7 cellular contexts compared by ENCODE assay signal in genomic region chr22:24629069-24629468, GRCh38. TPM values are rescaled to one million over a fixed set of nuclear protein-coding genes. Genes with fewer than 3 reads are reported as not detected.
DNase-seq lines count a peak whose midpoint lies in the region; ATAC-seq, FAIRE-seq and TF ChIP-seq lines count a peak whose summit lies in the region.
"Not testable (repeated sequence)": the region's sequence is repeated elsewhere in the genome, so short reads cannot be mapped to it uniquely, and the experiment has no call there.

No MANE protein-coding gene starts in this region.

- H2BK15ac ChIP-seq in H1 (ENCODE audit: low read length): not testable (repeated sequence)

- not testable (repeated sequence) for H3K4ac ChIP-seq in H1 (replicated peaks; ENCODE audit: insufficient read length, low read depth, low read length)

- not testable (repeated sequence) for H3K56ac ChIP-seq in H1 (replicated peaks; ENCODE audit: insufficient read length, low read depth, low read length)

- H2BK20ac ChIP-seq in H1 (ENCODE audit: low read length): not testable (repeated sequence)

- not testable (repeated sequence) for H3K9me2 ChIP-seq in PC-9 (ENCODE audit: insufficient read depth)

- WGBS in H1 (ENCODE audit: extremely low coverage in 1 of 2, insufficient coverage in 1 of 2, insufficient read length in 1 of 2, insufficient replicate concordance in 2 of 2, low coverage in 1 of 2, low lambda C conversion rate in 2 of 2, missing lambda C conversion rate in 1 of 2), 2 experiments: 74% methylated on average over 8 of the region's 11 CpGs; no CpG with 5 or more reads in 1 of the 2 experiments
- 24 to 54% (median 28%) methylated on average over 7 to 9 of the region's 11 CpGs for WGBS in psoas muscle, 3 donors

- not testable (repeated sequence) for H3F3A ChIP-seq in PC-9 (ENCODE audit: insufficient read depth, low read depth)

- H4K5ac ChIP-seq in H1 (ENCODE audit: insufficient read length, low read depth, low read length): not testable (repeated sequence)

- not testable (repeated sequence) for H2AFZ ChIP-seq in PC-9; H1 (ENCODE audit: low read length)

- not testable (repeated sequence) for H4K91ac ChIP-seq in H1 (replicated peaks; ENCODE audit: insufficient read length, low read length)

- POLR2A ChIA-PET in PC-9 (lab: Charles Lee; ENCODE audit: unreplicated experiment); H1 (lab: Charles Lee; ENCODE audit: partially characterized antibody): not testable (repeated sequence)

- not testable (repeated sequence) for H2AK5ac ChIP-seq in H1 (ENCODE audit: low read depth, low read length)

- TF ChIP-seq CTCF in PC-9 (conservative IDR thresholded peaks at IDR 0.05) (peak; percentile 58), H1 (IDR thresholded peaks at IDR 0.05; ENCODE audit: control extremely low read depth in 1 of 3, insufficient read depth in 1 of 3, low read depth in 1 of 3, low read length in 3 of 3) (peak; percentile 43 to 55 (median 50)), psoas muscle (IDR thresholded peaks at IDR 0.05) (peak; percentile 26)
- not testable (repeated sequence) for TF ChIP-seq CTCF in kidney (IDR thresholded peaks at IDR 0.05; ENCODE audit: borderline replicate concordance, extremely low read depth, insufficient read depth)

- H4K20me1 ChIP-seq in PC-9 (ENCODE audit: insufficient read depth); H1 (replicated peaks in 1 of 2; ENCODE audit: control insufficient read depth in 1 of 2, insufficient read depth in 2 of 2, low read length in 2 of 2): not testable (repeated sequence)

- H3K36me3 ChIP-seq in PC-9 (ENCODE audit: low read depth); H1 (ENCODE audit: control insufficient read depth in 2 of 4, insufficient read depth in 4 of 4, low read length in 3 of 4); kidney (ENCODE audit: control insufficient read depth in 1 of 2, insufficient read depth in 2 of 2, low read length in 2 of 2); psoas muscle (ENCODE audit: insufficient read depth in 1 of 2, low read depth in 1 of 2): not testable (repeated sequence)

- not testable (repeated sequence) for H3K14ac ChIP-seq in H1 (ENCODE audit: insufficient read length)

- not testable (repeated sequence) for H3K23me2 ChIP-seq in H1 (ENCODE audit: low read depth, low read length)

- H4K8ac ChIP-seq in H1 (ENCODE audit: extremely low read depth, insufficient read depth, low read length): not testable (repeated sequence)

- H3K9ac ChIP-seq in H1 (replicated peaks in 1 of 4; ENCODE audit: extremely low read depth in 1 of 4, low read depth in 3 of 4, low read length in 3 of 4); kidney (ENCODE audit: low read length in 2 of 2): not testable (repeated sequence)

- ATAC-seq in psoas muscle: not testable (repeated sequence)

- H2BK120ac ChIP-seq in H1 (replicated peaks; ENCODE audit: low read depth, low read length): not testable (repeated sequence)

- not testable (repeated sequence) for FAIRE-seq in H1 (lab: Jason Lieb, UNC); kidney (lab: Jason Lieb, UNC)

- not testable (repeated sequence) for H3K4me1 ChIP-seq in PC-9 (replicated peaks; ENCODE audit: insufficient read depth); H1 (replicated peaks in 1 of 4; ENCODE audit: control insufficient read depth in 3 of 4, insufficient read depth in 4 of 4, low read length in 3 of 4); kidney (ENCODE audit: control insufficient read depth in 1 of 2, insufficient read depth in 1 of 2, low read depth in 1 of 2, low read length in 2 of 2); psoas muscle

- H3K27ac ChIP-seq in PC-9; H1 (ENCODE audit: low read depth, low read length); kidney (ENCODE audit: low read depth in 2 of 2, low read length in 2 of 2); psoas muscle: not testable (repeated sequence)

- not testable (repeated sequence) for H3K79me2 ChIP-seq in PC-9 (ENCODE audit: low read depth); H1 (ENCODE audit: control insufficient read depth in 1 of 2, insufficient read depth in 2 of 2, low read length in 2 of 2)

- H3K79me1 ChIP-seq in H1 (ENCODE audit: low read depth, low read length): not testable (repeated sequence)

- not testable (repeated sequence) for H3K23ac ChIP-seq in H1 (ENCODE audit: insufficient read length)

- H2BK5ac ChIP-seq in H1 (ENCODE audit: low read depth, low read length): not testable (repeated sequence)

- not testable (repeated sequence) for TF ChIP-seq EP300 in Ishikawa (IDR thresholded peaks at IDR 0.05; ENCODE audit: borderline replicate concordance); H1 (IDR thresholded peaks at IDR 0.05; ENCODE audit: borderline replicate concordance in 1 of 2, low read depth in 2 of 2, low read length in 2 of 2)

- not testable (repeated sequence) for TF ChIP-seq POLR2A in H1 (IDR thresholded peaks at IDR 0.05; ENCODE audit: control extremely low read depth in 1 of 2, low read depth in 2 of 2, low read length in 2 of 2)

- TF ChIP-seq RAD21 in Ishikawa (IDR thresholded peaks at IDR 0.05; ENCODE audit: low read depth) (peak; percentile 33), H1 (IDR thresholded peaks at IDR 0.05 in 1 of 2, conservative IDR thresholded peaks at IDR 0.05 in 1 of 2; ENCODE audit: low read depth in 2 of 2, low read length in 2 of 2) (peak; percentile 39 to 52)

- H3K27me3 ChIP-seq in PC-9 (ENCODE audit: insufficient read depth, low read depth); H1 (replicated peaks in 1 of 4; ENCODE audit: control insufficient read depth in 3 of 4, extremely low read depth in 1 of 4, insufficient read depth in 3 of 4, low read length in 3 of 4); psoas muscle (ENCODE audit: insufficient read depth in 3 of 3, low read length in 2 of 3): not testable (repeated sequence)

- BruUV-seq in PC-9 (replicated peaks; lab: Mats Ljungman, UMichigan): not testable (repeated sequence)

- H2BK12ac ChIP-seq in H1 (ENCODE audit: low read depth, low read length): not testable (repeated sequence)

- not testable (repeated sequence) for H3K9me3 ChIP-seq in PC-9 (ENCODE audit: insufficient read depth, low read depth); H1 (ENCODE audit: insufficient read depth in 2 of 2, low read depth in 1 of 2, low read length in 1 of 2); kidney (ENCODE audit: control insufficient read depth in 1 of 2, low read length in 2 of 2); psoas muscle

- DNase-seq in Daoy (ENCODE audit: low read depth) (peak; percentile 30), H1 (ENCODE audit: low read depth in 1 of 2, low spot score in 2 of 2) (peak in 1 of 2 experiments; percentile 81), kidney (peak; percentile 81), psoas muscle (peak; percentile 19 to 58)
- not testable (repeated sequence) for DNase-seq in PC-9
- peak; percentile 29 to 33 for DNase-seq in activated T-cell treated with anti-CD3 and anti-CD28 coated beads, Interleukin-2, amount 50 U/mL, for 48 hours

- H3K18ac ChIP-seq in H1 (ENCODE audit: extremely low read depth, low read length): not testable (repeated sequence)

- CTCF ChIA-PET in PC-9 (lab: Charles Lee): not testable (repeated sequence)
- CTCF ChIA-PET in H1 (lab: Charles Lee; ENCODE audit: partially characterized antibody): interaction anchor here (0.6 to 1.0 kb wide), 2 partner anchors 12 to 77 kb away, joined by 4 to 5 read pairs; no protein-coding TSS in a partner anchor

- H3K4me3 ChIP-seq in PC-9; H1 (ENCODE audit: extremely low read depth in 1 of 4, insufficient read depth in 2 of 4, low read depth in 3 of 4, low read length in 4 of 4); kidney (ENCODE audit: low read length in 2 of 2); psoas muscle: not testable (repeated sequence)

- H3K4me2 ChIP-seq in PC-9; H1 (ENCODE audit: insufficient read depth in 1 of 2, low read depth in 2 of 2, low read length in 2 of 2): not testable (repeated sequence)

- intact Hi-C loops in PC-9 (cut with micrococcal nuclease; ENCODE audit: unreplicated experiment); kidney (cut with DNase I); psoas muscle (cut with DNase I): not testable (repeated sequence)

RNA-seq across cellular contexts. Expression of gene GGT1, which starts 26.1 kb away (rescaled TPM):
- 8.7 and 15.2 TPM in 2 replicates for total RNA-seq in Daoy (2014; rRNA removed; shearing (Covaris generic))
- total RNA-seq in PC-9 (2021): 7.4 and 10.2 TPM in 2 replicates
- total RNA-seq in H1 (2021; fragmentation: NEBNext Ultra II Directional; extraction: Animal tissue kit (Norgen Biotek cat#: 25700)): 14.0 and 14.4 TPM in 2 replicates
- 29.2 and 44.8 TPM in 2 replicates for polyA plus RNA-seq in H1 (2011; rRNA removed)
- polyA plus RNA-seq in H1 (2011; cell fraction: cytosol; rRNA removed): 29.3 TPM
- 46.8 TPM for polyA plus RNA-seq in H1 (2011; cell fraction: nucleus; rRNA removed)
- 8.0 to 18.8 TPM (median 17.1 TPM) in 4 replicates for polyA plus RNA-seq in H1 (2012, experiment 1 of 2)
- polyA plus RNA-seq in H1 (2012, experiment 2 of 2): 14.4 TPM
- 13.9 TPM for polyA plus RNA-seq in H1 (2013, experiment 1 of 2)
- polyA plus RNA-seq in H1 (2013, experiment 2 of 2): 11.9 TPM
- polyA minus RNA-seq in H1 (2011; rRNA and poly(A)+ RNA removed): 7.5 and 9.6 TPM in 2 replicates
- polyA minus RNA-seq in H1 (2011; cell fraction: cytosol; rRNA and poly(A)+ RNA removed): 10.5 TPM
- polyA minus RNA-seq in H1 (2011; cell fraction: nucleus; rRNA and poly(A)+ RNA removed): 11.2 TPM
- 169 TPM for total RNA-seq in kidney
- polyA plus RNA-seq in kidney (ENCODE audit: insufficient read depth, low read depth, low replicate concordance): 153 TPM
- total RNA-seq in psoas muscle: 1 to 10 TPM in 2 of 4 donors, under 1 TPM in 2; 0.71 to 2.6 (median 1.7) TPM
- 1 to 10 TPM in 1 of 3 donors, under 1 TPM in 2; 0.52 to 1.3 (median 0.97) TPM for polyA plus RNA-seq in psoas muscle

RNA-seq across cellular contexts. Expression of gene LRRC75B, which starts 36.2 kb away (rescaled TPM):
- total RNA-seq in Daoy (2014; rRNA removed; shearing (Covaris generic)): 1.3 and 2.3 TPM in 2 replicates
- total RNA-seq in PC-9 (2021): 2.2 and 4.5 TPM in 2 replicates
- total RNA-seq in H1 (2021; fragmentation: NEBNext Ultra II Directional; extraction: Animal tissue kit (Norgen Biotek cat#: 25700)): 10.9 and 12.2 TPM in 2 replicates
- 26.6 and 39.0 TPM in 2 replicates for polyA plus RNA-seq in H1 (2011; rRNA removed)
- polyA plus RNA-seq in H1 (2011; cell fraction: cytosol; rRNA removed): 29.2 TPM
- 132 TPM for polyA plus RNA-seq in H1 (2011; cell fraction: nucleus; rRNA removed)
- 7.7 to 16.2 TPM (median 15.1 TPM) in 4 replicates for polyA plus RNA-seq in H1 (2012, experiment 1 of 2)
- 8.9 TPM for polyA plus RNA-seq in H1 (2012, experiment 2 of 2)
- polyA plus RNA-seq in H1 (2013, experiment 1 of 2): 9.3 TPM
- 7.8 TPM for polyA plus RNA-seq in H1 (2013, experiment 2 of 2)
- polyA minus RNA-seq in H1 (2011; rRNA and poly(A)+ RNA removed): 8.1 and 8.4 TPM in 2 replicates
- polyA minus RNA-seq in H1 (2011; cell fraction: cytosol; rRNA and poly(A)+ RNA removed): 8.7 TPM
- 19.6 TPM for polyA minus RNA-seq in H1 (2011; cell fraction: nucleus; rRNA and poly(A)+ RNA removed)
- total RNA-seq in kidney: 47.6 TPM
- polyA plus RNA-seq in kidney (ENCODE audit: insufficient read depth, low read depth, low replicate concordance): 23.4 TPM
- 1 to 10 TPM in 3 of 4 donors, under 1 TPM in 1; 0.93 to 4.1 (median 2.7) TPM for total RNA-seq in psoas muscle
- 1 to 10 TPM in 2 of 3 donors, under 1 TPM in 1; 0.99 to 3.9 (median 2.0) TPM for polyA plus RNA-seq in psoas muscle

Comparison
In these comparisons a context has a peak if more than half of its experiments do, and no peak if none do; other contexts are left out.
1. RNA of gene GGT1, which starts 26.1 kb away (total RNA-seq): 169 TPM in kidney (single experiment); 14.0 to 14.4 TPM in H1, 8.7 to 15.2 TPM in Daoy, 7.4 to 10.2 TPM in PC-9 and 0.71 to 2.6 TPM in psoas muscle; every median in the first group is over 10 times any median in the second.